Comparison of ENCODE assay signal across 8 cellular contexts in the genomic region with DNA sequence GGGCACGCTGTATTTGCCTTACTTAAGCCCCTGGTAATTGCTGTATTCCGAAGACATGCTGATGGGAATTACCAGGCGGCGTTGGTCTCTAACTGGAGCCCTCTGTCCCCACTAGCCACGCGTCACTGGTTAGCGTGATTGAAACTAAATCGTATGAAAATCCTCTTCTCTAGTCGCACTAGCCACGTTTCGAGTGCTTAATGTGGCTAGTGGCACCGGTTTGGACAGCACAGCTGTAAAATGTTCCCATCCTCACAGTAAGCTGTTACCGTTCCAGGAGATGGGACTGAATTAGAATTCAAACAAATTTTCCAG. TPM values are rescaled to one million over a fixed set of nuclear protein-coding genes. Genes with fewer than 3 reads are reported as not detected.
A peak's percentile ranks its signal among the peaks of the same experiment; 100 is the strongest.
DNase-seq lines count a peak whose midpoint lies in the region; TF ChIP-seq lines count a peak whose summit lies in the region.

No MANE protein-coding gene starts in this region.

- no peaks in the 10 kb centered on the region for H3K9me3 ChIP-seq in effector memory CD4-positive, alpha-beta T cell (ENCODE audit: control insufficient read depth, low read length)

- H3K9me3 Mint-ChIP-seq in HFFc6 (no peaks in the 10 kb centered on the region; the same call in 1 of the 2 replicates), neural crest cell (no peaks in the 10 kb centered on the region)

- no peaks in the 10 kb centered on the region for H3K36me3 ChIP-seq in effector memory CD4-positive, alpha-beta T cell (ENCODE audit: control insufficient read depth, insufficient read depth, low read length)

- peak overlapping the region; percentile 94 for H3K27ac ChIP-seq in effector memory CD4-positive, alpha-beta T cell (ENCODE audit: insufficient read depth, low read length, poor library complexity, severe bottlenecking)

- H3K36me3 Mint-ChIP-seq in HFFc6 (ENCODE audit: low read depth) (no peaks in the 10 kb centered on the region; the same call in 1 of the 2 replicates), neural crest cell (ENCODE audit: low read depth) (peaks cover 11% of the 10 kb centered on the region)

- H3K4me3 Mint-ChIP-seq in HFFc6 (peak overlapping the region; percentile 93), neural crest cell (peak overlapping the region; percentile 97)

- TF ChIP-seq CTCF in HFFc6 (IDR thresholded peaks at IDR 0.05) = no peak
- no peak for TF ChIP-seq CTCF in neural crest cell (conservative IDR thresholded peaks at IDR 0.05)

- H3K4me1 Mint-ChIP-seq in HFFc6 (ENCODE audit: low read depth) (peaks cover 17% of the 10 kb centered on the region), neural crest cell (peaks cover 26% of the 10 kb centered on the region)

- peak overlapping the region; percentile 82 for H3K4me3 ChIP-seq in effector memory CD4-positive, alpha-beta T cell (ENCODE audit: insufficient read depth, low read depth, low read length, poor library complexity, severe bottlenecking)

- H3K27ac Mint-ChIP-seq in HFFc6 (peak overlapping the region; percentile 100), neural crest cell (ENCODE audit: unreplicated experiment) (peak overlapping the region; percentile 99)

- H3K27me3 Mint-ChIP-seq in HFFc6 (ENCODE audit: insufficient read depth) = no peaks in the 10 kb centered on the region
- H3K27me3 Mint-ChIP-seq in neural crest cell (ENCODE audit: low read depth) = no peaks in the 10 kb centered on the region

- no peaks in the 10 kb centered on the region for H3K27me3 ChIP-seq in effector memory CD4-positive, alpha-beta T cell (replicated peaks; ENCODE audit: control insufficient read depth, insufficient read depth, low read length, poor library complexity, severe bottlenecking)

- no peaks in the 10 kb centered on the region for H3K4me1 ChIP-seq in effector memory CD4-positive, alpha-beta T cell (ENCODE audit: control insufficient read depth, insufficient read depth, low read length, poor library complexity, severe bottlenecking)

- DNase-seq in NCI-H2227 (lab: John Stamatoyannopoulos, UW; ENCODE audit: unreplicated experiment) (peak; percentile 64), NCI-H2227 treated with DMSO at 0.1 percent for 48 hours (lab: John Stamatoyannopoulos, UW) (no peak), HFFc6 (no peak), NCI-H510A (lab: John Stamatoyannopoulos, UW) (peak; percentile 45), neural crest cell (ENCODE audit: low read depth, low spot score) (no peak), iPS-NIHi11 (ENCODE audit: low spot score) (no peak), foreskin melanocyte (no peak)
- DNase-seq in effector memory CD4-positive, alpha-beta T cell = no peak

RNA-seq across cellular contexts. Expression of gene BRCA2, which starts 0.7 kb away (rescaled TPM):
- total RNA-seq in HFFc6 (2021; fragmentation: NEBNext Ultra II Directional; extraction: Animal tissue kit (Norgen Biotek cat#: 25700)) = 1 to 10 TPM; 4.0 to 8.4 (median 8.2) TPM
- 26.4 and 28.5 TPM in 2 replicates for total RNA-seq in neural crest cell

RNA-seq across cellular contexts. Expression of gene ZAR1L, which starts 0.8 kb away (rescaled TPM):
- not detected for total RNA-seq in HFFc6 (2021; fragmentation: NEBNext Ultra II Directional; extraction: Animal tissue kit (Norgen Biotek cat#: 25700))
- 0.26 TPM in 1 of 2 replicates, not detected in the other for total RNA-seq in neural crest cell

Comparison
In these comparisons a context has a peak if more than half of its experiments do, and no peak if none do; other contexts are left out.
1. DNase-seq: peak in NCI-H2227 (single experiment) and NCI-H510A (single experiment); none in NCI-H2227 treated with DMSO at 0.1 percent for 48 hours (single experiment), HFFc6 (single experiment), effector memory CD4-positive, alpha-beta T cell (0 of 3), neural crest cell (single experiment), iPS-NIHi11 (single experiment) and foreskin melanocyte (single experiment).